Comparison of ENCODE assay signal across 28 cellular contexts in the genomic region with DNA sequence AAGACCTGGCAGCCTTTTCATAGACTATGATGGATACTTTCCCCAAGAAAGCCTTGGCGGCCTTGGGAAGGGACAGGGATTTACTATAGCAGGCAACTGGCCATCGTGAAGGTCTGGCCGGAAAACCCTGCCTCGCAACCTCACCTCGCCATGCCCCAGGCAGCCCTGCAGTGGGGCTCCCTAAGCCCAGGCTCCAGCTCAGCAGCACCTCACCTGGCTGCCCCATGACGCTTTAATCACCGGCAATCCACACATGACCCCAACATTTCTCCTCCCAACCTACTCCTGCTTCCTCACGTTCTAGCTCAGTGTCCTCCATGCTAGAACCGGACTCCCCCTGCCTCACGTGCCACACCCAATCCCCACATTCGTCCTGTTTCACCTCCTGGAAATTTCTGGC.
"Had no signal": no experiment of that assay in that cellular context is flagged by ENCODE, and none has a peak within 500 bp of the region (broad histone marks: within the 10 kb centered on the region; RNA-seq: fewer than 3 reads in every experiment).

No MANE protein-coding gene starts in this region.

- H3K4me3 ChIP-seq: colonic mucosa, gastrocnemius medialis, mucosa of descending colon, neural progenitor cell, ovary, smooth muscle cell, tibial artery had no signal

- DNase-seq: cerebellar nuclear complex; colonic mucosa; effector CD8-positive, alpha-beta T cell; endodermal cell; foreskin fibroblast; gastrocnemius medialis; kidney; mesenchymal stem cell; mucosa of descending colon; naive B cell; ovary; stimulated activated CD4-positive, alpha-beta T cell treated with anti-CD3 and anti-CD28 coated beads, Interleukin-12 subunit alpha, Interleukin-12 subunit beta, amount 100 ng/mL, for 4 hours; stimulated activated CD4-positive, alpha-beta T cell treated with anti-CD3 and anti-CD28 coated beads, Interleukin-1b, Interleukin-23, amount 100 ng/mL, for 48 hours; stimulated activated CD4-positive, alpha-beta T cell treated with anti-CD3 and anti-CD28 coated beads, Interleukin-4, amount 100 ng/mL, for 1 hour; stimulated activated CD8-positive, alpha-beta memory T cell treated with anti-CD3 and anti-CD28 coated beads, Interleukin-4, amount 100 ng/mL, for 48 hours; stimulated activated naive CD4-positive, alpha-beta T cell; stimulated activated naive CD8-positive, alpha-beta T cell treated with anti-CD3 and anti-CD28 coated beads, Interleukin-15, amount 100 ng/mL, for 72 hours had no signal

- ATAC-seq: esophagus mucosa; gastrocnemius medialis; left lobe of liver; mucosa of descending colon; sciatic nerve; stimulated activated naive CD8-positive, alpha-beta T cell treated with anti-CD3 and anti-CD28 coated beads, Interleukin-15, amount 100 ng/mL, for 72 hours had no signal

- H3K4me1 ChIP-seq: colonic mucosa had no signal

- H3K4me3 Mint-ChIP-seq: dendritic cell treated with granulocyte-macrophage colony-stimulating factor and Interleukin-4, amounts not matched to agents 40 ng/mL and 50 ng/mL, for 4 days; endodermal cell; mesothelial cell of epicardium; naive B cell; natural killer cell treated with Interleukin-12 subunit alpha and Interleukin-12 subunit beta and Interleukin-15 and Interleukin-18, amount 100 ng/mL, for 72 hours; neural progenitor cell; stimulated activated naive CD8-positive, alpha-beta T cell treated with anti-CD3 and anti-CD28 coated beads, Interleukin-15, amount 100 ng/mL, for 72 hours; type B pancreatic cell had no signal

- H3K9me3 ChIP-seq: colonic mucosa, gastrocnemius medialis, mucosa of descending colon, ovary, tibial artery had no signal

- H3K27ac Mint-ChIP-seq: dendritic cell treated with granulocyte-macrophage colony-stimulating factor and Interleukin-4, amounts not matched to agents 40 ng/mL and 50 ng/mL, for 4 days; mesothelial cell of epicardium; natural killer cell treated with Interleukin-12 subunit alpha and Interleukin-12 subunit beta and Interleukin-15 and Interleukin-18, amount 100 ng/mL, for 72 hours; neural progenitor cell; stimulated activated naive CD8-positive, alpha-beta T cell treated with anti-CD3 and anti-CD28 coated beads, Interleukin-15, amount 100 ng/mL, for 72 hours; type B pancreatic cell had no signal

- H3K27me3 ChIP-seq: colonic mucosa, gastrocnemius medialis, neural progenitor cell, ovary, tibial artery had no signal

- H3K36me3 Mint-ChIP-seq: natural killer cell treated with Interleukin-12 subunit alpha and Interleukin-12 subunit beta and Interleukin-15 and Interleukin-18, amount 100 ng/mL, for 72 hours had no signal

- H3K9me3 Mint-ChIP-seq: dendritic cell treated with granulocyte-macrophage colony-stimulating factor and Interleukin-4, amounts not matched to agents 40 ng/mL and 50 ng/mL, for 4 days; endodermal cell; mesothelial cell of epicardium; natural killer cell treated with Interleukin-12 subunit alpha and Interleukin-12 subunit beta and Interleukin-15 and Interleukin-18, amount 100 ng/mL, for 72 hours; neural progenitor cell had no signal

- H3K27ac ChIP-seq: colonic mucosa, epithelial cell of prostate, gastrocnemius medialis, neural progenitor cell, ovary, tibial artery had no signal

- H3K36me3 ChIP-seq: colonic mucosa, gastrocnemius medialis, neural progenitor cell, ovary had no signal

- H3K27me3 Mint-ChIP-seq: dendritic cell treated with granulocyte-macrophage colony-stimulating factor and Interleukin-4, amounts not matched to agents 40 ng/mL and 50 ng/mL, for 4 days; naive B cell; type B pancreatic cell had no signal
